ENCODE assay signal across 8 cellular contexts in genomic region chr6:34154668-34155447, GRCh38. TPM values are rescaled to one million over a fixed set of nuclear protein-coding genes. Genes with fewer than 3 reads are reported as not detected.
DNase-seq lines count a peak whose midpoint lies in the region; TF ChIP-seq lines count a peak whose summit lies in the region.

No MANE protein-coding gene starts in this region.

- H3K36me3 ChIP-seq in endodermal cell (ENCODE audit: control insufficient read depth, insufficient read depth, low read length) = no peaks in the 10 kb centered on the region

- H3K4me1 Mint-ChIP-seq in endodermal cell = peaks cover 7% of the 10 kb centered on the region

- H3K9ac ChIP-seq in endodermal cell (ENCODE audit: extremely low read depth, low read length, poor library complexity, severe bottlenecking) = no peak overlapping the region

- peaks cover under 1% of the 10 kb centered on the region for H3K36me3 Mint-ChIP-seq in endodermal cell (ENCODE audit: low read depth)

- peaks cover 79% of the 10 kb centered on the region for H3K27me3 Mint-ChIP-seq in endodermal cell (ENCODE audit: insufficient read depth)

- H3K4me3 ChIP-seq in endodermal cell (ENCODE audit: low read length) = no peak overlapping the region

- DNase-seq in NCI-H524 (lab: John Stamatoyannopoulos, UW) = peak; percentile 32 to 63
- no peak for DNase-seq in NCI-H524 treated with DMSO at 0.1 percent for 48 hours (lab: John Stamatoyannopoulos, UW)
- DNase-seq in NCI-H2227 treated with DMSO at 0.1 percent for 48 hours (lab: John Stamatoyannopoulos, UW) = peak; percentile 54
- DNase-seq in activated CD8-positive, alpha-beta memory T cell treated with anti-CD3 and anti-CD28 coated beads for 24 hours = peak; percentile 91
- peak; percentile 94 for DNase-seq in endodermal cell
- peak; percentile 29 for DNase-seq in mucosa of gallbladder (ENCODE audit: low spot score)
- DNase-seq in stimulated activated CD8-positive, alpha-beta memory T cell treated with anti-CD3 and anti-CD28 coated beads, Interleukin-7, amount 100 ng/mL, for 4 hours (ENCODE audit: low read depth in 2 of 2) = peak; percentile 12 to 54
- DNase-seq in middle frontal gyrus (ENCODE audit: extremely low spot score, low spot score) = no peak

- H3K4me3 Mint-ChIP-seq in endodermal cell = peak overlapping the region; percentile 39

- 16 to 21% methylated on average over 47 to 61 of the region's 61 CpGs for WGBS in endodermal cell (ENCODE audit: insufficient coverage in 1 of 2, insufficient read length in 1 of 2), 2 experiments

- TF ChIP-seq CTCF in endodermal cell (conservative IDR thresholded peaks at IDR 0.05) = peak; percentile 99

- peaks cover 53% of the 10 kb centered on the region for H3K27me3 ChIP-seq in endodermal cell (ENCODE audit: control insufficient read depth, insufficient read depth, low read length, poor library complexity, severe bottlenecking)

- H3K9me3 Mint-ChIP-seq in endodermal cell = peaks cover 14% of the 10 kb centered on the region

- no peak overlapping the region for H3K27ac ChIP-seq in endodermal cell (ENCODE audit: low read depth, low read length)

- H3K27ac Mint-ChIP-seq in endodermal cell = no peak overlapping the region

- H3K4me1 ChIP-seq in endodermal cell (ENCODE audit: control insufficient read depth, insufficient read depth, low read length) = no peaks in the 10 kb centered on the region

- peaks cover 10% of the 10 kb centered on the region for H3K9me3 ChIP-seq in endodermal cell (ENCODE audit: control insufficient read depth, low read length)

RNA-seq across cellular contexts. Expression of gene GRM4, which starts 9.0 kb away (rescaled TPM):
- total RNA-seq in endodermal cell (1 to 10 TPM; 3.1 to 9.1 TPM), mucosa of gallbladder (not detected)
- polyA plus RNA-seq in endodermal cell (2013, experiment 1 of 2) = 1.4 TPM
- 0.99 TPM for polyA plus RNA-seq in endodermal cell (2013, experiment 2 of 2)

Comparison
In these comparisons a context has a peak if more than half of its experiments do, and no peak if none do; other contexts are left out.
1. DNase-seq: peak in NCI-H524 (2 of 2), NCI-H2227 treated with DMSO at 0.1 percent for 48 hours (single experiment), activated CD8-positive, alpha-beta memory T cell treated with anti-CD3 and anti-CD28 coated beads for 24 hours (single experiment), endodermal cell (single experiment), mucosa of gallbladder (single experiment) and stimulated activated CD8-positive, alpha-beta memory T cell treated with anti-CD3 and anti-CD28 coated beads, Interleukin-7, amount 100 ng/mL, for 4 hours (2 of 2); none in NCI-H524 treated with DMSO at 0.1 percent for 48 hours (single experiment) and middle frontal gyrus (single experiment).